In genomic region chr10:45790689-45791088, GRCh38 we compare ENCODE assay signal across 7 cellular contexts. TPM values are rescaled to one million over a fixed set of nuclear protein-coding genes. Genes with fewer than 3 reads are reported as not detected.
DNase-seq lines count a peak whose midpoint lies in the region; ATAC-seq, FAIRE-seq and TF ChIP-seq lines count a peak whose summit lies in the region.
"Not testable (repeated sequence)": the region's sequence is repeated elsewhere in the genome, so short reads cannot be mapped to it uniquely, and the experiment has no call there.

No MANE protein-coding gene starts in this region.

- CTCF ChIA-PET in MCF 10A (lab: Yijun Ruan, JAX), result not testable (repeated sequence)

- ATAC-seq in esophagus mucosa, result peak; percentile 95

- not testable (repeated sequence) for H3K36me3 ChIP-seq in keratinocyte (ENCODE audit: control insufficient read depth in 2 of 2, extremely low read depth in 1 of 2, insufficient read depth in 2 of 2, low read length in 2 of 2)

- H3K27me3 ChIP-seq in keratinocyte (ENCODE audit: control insufficient read depth, extremely low read depth, insufficient read depth, low read length), result not testable (repeated sequence)

- not testable (repeated sequence) for H2AFZ ChIP-seq in keratinocyte (ENCODE audit: control insufficient read depth, low read length)

- POLR2A ChIA-PET in MCF 10A (lab: Yijun Ruan, JAX), result not testable (repeated sequence)

- not testable (repeated sequence) for H3K4me2 ChIP-seq in keratinocyte (ENCODE audit: control insufficient read depth, extremely low read depth, insufficient read depth, low read depth, low read length)

- not testable (repeated sequence) for H3K9me1 ChIP-seq in keratinocyte (ENCODE audit: control insufficient read depth, extremely low read depth, insufficient read depth, low read length)

- H3K27ac Mint-ChIP-seq in MCF 10A (ENCODE audit: low read depth, unreplicated experiment), result not testable (repeated sequence)

- not testable (repeated sequence) for TF ChIP-seq CTCF in MCF 10A (IDR thresholded peaks at IDR 0.05; ENCODE audit: unreplicated experiment); keratinocyte (optimal IDR thresholded peaks at IDR 0.05 in 1 of 3, IDR thresholded peaks at IDR 0.05 in 1 of 3, conservative IDR thresholded peaks at IDR 0.05 in 1 of 3; ENCODE audit: extremely low read depth in 1 of 3, insufficient read depth in 2 of 3, low read length in 3 of 3)

- H3K4me3 Mint-ChIP-seq in MCF 10A (ENCODE audit: unreplicated experiment), result not testable (repeated sequence)

- not testable (repeated sequence) for H3K27me3 Mint-ChIP-seq in MCF 10A (ENCODE audit: insufficient read depth, unreplicated experiment)

- H3K79me2 ChIP-seq in keratinocyte (ENCODE audit: control insufficient read depth, insufficient read depth, low read length), result not testable (repeated sequence)

- not testable (repeated sequence) for H4K20me1 ChIP-seq in keratinocyte (ENCODE audit: control insufficient read depth, extremely low read depth, insufficient read depth, low read length)

- intact Hi-C loops in MCF 10A (cut with micrococcal nuclease), result not testable (repeated sequence)

- not testable (repeated sequence) for H3K9ac ChIP-seq in keratinocyte (ENCODE audit: control insufficient read depth, extremely low read depth, insufficient read depth, low read length)

- not testable (repeated sequence) for H3K9me3 Mint-ChIP-seq in MCF 10A (ENCODE audit: unreplicated experiment)

- not testable (repeated sequence) for H3K4me1 Mint-ChIP-seq in MCF 10A (ENCODE audit: insufficient read depth, unreplicated experiment)

- FAIRE-seq in keratinocyte (lab: Jason Lieb, UNC), result not testable (repeated sequence)

- H3K4me3 ChIP-seq in keratinocyte (ENCODE audit: control insufficient read depth in 2 of 3, extremely low read depth in 1 of 3, insufficient read depth in 2 of 3, low read depth in 1 of 3, low read length in 3 of 3), result not testable (repeated sequence)

- not testable (repeated sequence) for H3K27ac ChIP-seq in keratinocyte (ENCODE audit: control insufficient read depth, insufficient read depth, low read length)

- DNase-seq in EL, result peak; percentile 48
- peak; percentile 52 for DNase-seq in HT1080 (ENCODE audit: low read depth)
- DNase-seq in RPMI7951 (ENCODE audit: low read depth), result peak; percentile 3
- DNase-seq in MCF 10A (ENCODE audit: unreplicated experiment), result peak; percentile 40
- peak; percentile 56 for DNase-seq in keratinocyte (ENCODE audit: low read depth, low spot score)
- DNase-seq in myocyte (ENCODE audit: low read depth), result peak; percentile 49

- H3K9me3 ChIP-seq in keratinocyte (ENCODE audit: control insufficient read depth, low read depth, low read length), result not testable (repeated sequence)

- dilution Hi-C loops in keratinocyte (cut with MboI; ENCODE audit: extremely low pct_ligation_motif_present, low sequenced_read_pairs), result not testable (repeated sequence)

- not testable (repeated sequence) for BruUV-seq in MCF 10A (replicated peaks; lab: Mats Ljungman, UMichigan)

- peaks cover 31% of the 10 kb centered on the region for H3K36me3 Mint-ChIP-seq in MCF 10A (ENCODE audit: insufficient read depth, unreplicated experiment)

- not testable (repeated sequence) for H3K4me1 ChIP-seq in keratinocyte (ENCODE audit: control insufficient read depth, extremely low read depth, insufficient read depth, low read length)

RNA-seq across cellular contexts. Expression of gene AGAP4, which starts 56.6 kb away (rescaled TPM):
- 3.8 and 9.1 TPM in 2 replicates for total RNA-seq in HT1080 (2014; rRNA removed; shearing (Covaris generic))
- 8.9 and 9.1 TPM in 2 replicates for polyA plus RNA-seq in HT1080 (2015; cell fraction: cytosol; rRNA removed)
- 63.1 and 68.1 TPM in 2 replicates for polyA plus RNA-seq in HT1080 (2015; cell fraction: nucleus; rRNA removed)
- 3.0 and 7.8 TPM in 2 replicates for total RNA-seq in RPMI7951 (2014; rRNA removed; shearing (Covaris generic))
- total RNA-seq in MCF 10A (2022), result 17.5 and 23.5 TPM in 2 replicates
- 8.1 TPM for total RNA-seq in esophagus mucosa
- 9.1 to 18.2 TPM (median 13.3 TPM) in 3 replicates for polyA plus RNA-seq in keratinocyte
- 11.5 TPM for polyA plus RNA-seq in keratinocyte (2011; ENCODE audit: low read depth)
- polyA plus RNA-seq in keratinocyte (2011; cell fraction: cytosol; rRNA removed), result 4.6 and 6.9 TPM in 2 replicates
- polyA plus RNA-seq in keratinocyte (2011; cell fraction: nucleus; rRNA removed), result 45.0 and 55.2 TPM in 2 replicates
- 5.8 and 14.2 TPM in 2 replicates for polyA plus RNA-seq in keratinocyte (2012; ENCODE audit: low replicate concordance)
- 2.3 to 21.0 TPM (median 7.7 TPM) in 3 replicates for polyA minus RNA-seq in keratinocyte
- polyA minus RNA-seq in keratinocyte (2011; cell fraction: cytosol; rRNA and poly(A)+ RNA removed), result not detected
- polyA minus RNA-seq in keratinocyte (2011; cell fraction: nucleus; rRNA and poly(A)+ RNA removed), result 11.6 and 19.5 TPM in 2 replicates
- total RNA-seq in myocyte, result 4.7 and 4.9 TPM in 2 replicates
- 10.2 TPM for polyA plus RNA-seq in myocyte (2012)

Comparison
In these comparisons a context has a peak if more than half of its experiments do, and no peak if none do; other contexts are left out.
1. DNase-seq: peak in every context shown above with its lines; median percentile 56 in keratinocyte; 52 in HT1080; 49 in myocyte; 48 in EL; 40 in MCF 10A; 3 in RPMI7951.